ENCODE assay signal across 1 cellular context in the genomic region with DNA sequence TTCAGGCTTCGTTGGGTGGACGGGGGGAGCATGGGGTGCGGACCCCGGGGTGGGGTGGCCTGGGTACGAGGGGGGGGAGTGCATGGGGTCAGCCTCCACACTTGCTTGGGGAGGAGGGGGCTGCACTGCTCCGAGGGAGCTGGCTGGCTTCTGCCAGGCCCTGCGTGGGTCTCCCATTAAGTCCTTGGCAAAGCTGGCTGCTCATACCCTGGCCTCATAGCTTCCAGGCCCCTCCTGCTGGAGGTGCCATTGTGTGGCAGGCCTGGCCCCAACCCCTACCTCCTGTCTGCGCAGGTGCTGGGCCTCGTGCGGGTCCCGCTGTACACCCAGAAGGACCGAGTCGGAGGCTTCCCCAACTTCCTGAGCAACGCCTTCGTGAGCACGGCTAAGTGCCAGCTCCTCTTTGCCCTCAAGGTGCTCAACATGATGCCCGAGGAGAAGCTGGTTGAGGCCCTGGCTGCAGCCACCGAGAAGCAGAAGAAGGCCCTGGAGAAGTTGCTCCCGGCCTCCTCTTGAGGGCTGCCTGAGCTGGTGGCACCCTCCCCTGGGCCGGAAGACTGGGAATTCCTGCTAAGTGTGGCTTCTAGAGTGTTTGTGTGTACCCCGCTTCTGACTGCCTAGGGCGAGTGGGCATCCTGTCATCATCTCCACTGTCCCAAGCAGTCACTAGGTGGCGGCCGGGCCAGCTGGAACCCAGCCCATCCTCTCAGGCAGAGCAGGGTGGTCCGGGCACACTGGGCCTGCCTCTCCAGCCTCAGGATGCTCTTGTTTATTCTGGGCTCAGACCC.
TF ChIP-seq lines count a peak whose summit lies in the region.

No MANE protein-coding gene starts in this region.

TF ChIP-seq in K562, 482 proteins besides CTCF, POLR2A, EP300 and RAD21:
- TF ChIP-seq POLR2AphosphoS2 (IDR thresholded peaks at IDR 0.05; ENCODE audit: low read length) = no peak
- TF ChIP-seq, protein P1, sequence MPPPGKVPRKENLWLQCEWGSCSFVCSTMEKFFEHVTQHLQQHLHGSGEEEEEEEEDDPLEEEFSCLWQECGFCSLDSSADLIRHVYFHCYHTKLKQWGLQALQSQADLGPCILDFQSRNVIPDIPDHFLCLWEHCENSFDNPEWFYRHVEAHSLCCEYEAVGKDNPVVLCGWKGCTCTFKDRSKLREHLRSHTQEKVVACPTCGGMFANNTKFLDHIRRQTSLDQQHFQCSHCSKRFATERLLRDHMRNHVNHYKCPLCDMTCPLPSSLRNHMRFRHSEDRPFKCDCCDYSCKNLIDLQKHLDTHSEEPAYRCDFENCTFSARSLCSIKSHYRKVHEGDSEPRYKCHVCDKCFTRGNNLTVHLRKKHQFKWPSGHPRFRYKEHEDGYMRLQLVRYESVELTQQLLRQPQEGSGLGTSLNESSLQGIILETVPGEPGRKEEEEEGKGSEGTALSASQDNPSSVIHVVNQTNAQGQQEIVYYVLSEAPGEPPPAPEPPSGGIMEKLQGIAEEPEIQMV (tag; conservative IDR thresholded peaks at IDR 0.05; ENCODE audit: low read depth) = no peak
- TF ChIP-seq RBM22 (IDR thresholded peaks at IDR 0.05; ENCODE audit: low read depth, low read length, poor library complexity, severe bottlenecking) = peak; percentile 55
- peak; percentile 62 for TF ChIP-seq POLR2G (IDR thresholded peaks at IDR 0.05; ENCODE audit: low read depth, low read length)
- TF ChIP-seq ZC3H8 (IDR thresholded peaks at IDR 0.05) = no peak
